16 cellular contexts compared by ENCODE assay signal in the genomic region with DNA sequence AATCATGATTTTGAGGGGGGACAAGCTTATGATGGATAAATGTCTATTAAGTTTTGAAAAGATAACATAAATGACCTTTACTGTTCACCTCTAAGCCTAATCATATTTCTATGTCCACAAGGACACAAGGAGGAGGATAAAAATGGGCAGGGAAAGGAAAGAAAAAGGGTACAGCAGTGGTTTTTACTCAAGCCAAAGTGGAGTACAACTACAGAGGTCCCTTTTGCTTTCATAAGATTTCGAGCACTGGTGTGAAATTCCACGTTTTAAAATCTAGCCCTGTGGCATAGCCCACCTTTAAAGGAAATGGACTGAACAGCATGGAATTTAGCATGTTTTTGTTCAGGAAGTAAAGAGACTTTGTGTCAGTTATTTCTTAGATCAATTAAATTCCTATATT. TPM values are rescaled to one million over a fixed set of nuclear protein-coding genes. Genes with fewer than 3 reads are reported as not detected.
A peak's percentile ranks its signal among the peaks of the same experiment; 100 is the strongest.
DNase-seq lines count a peak whose midpoint lies in the region; ATAC-seq and TF ChIP-seq lines count a peak whose summit lies in the region.
"Had no signal": no experiment of that assay in that cellular context is flagged by ENCODE, and none has a peak within 500 bp of the region (broad histone marks: within the 10 kb centered on the region; RNA-seq: fewer than 3 reads in every experiment).

No MANE protein-coding gene starts in this region.

- 35% methylated on average over 2 of the region's 2 CpGs for whole genome bisulfite sequencing in liver

- H3K9ac ChIP-seq in HUES48 (ENCODE audit: low read depth, low read length) (no peak overlapping the region), liver (ENCODE audit: low read depth in 1 of 2, low read length in 2 of 2) (peak overlapping the region; percentile 36 to 78)

- H3K36me3 Mint-ChIP-seq in chondrocyte (ENCODE audit: low read depth), result peaks cover 70% of the 10 kb centered on the region
- H3K36me3 Mint-ChIP-seq: CD4-positive, alpha-beta memory T cell had no signal

- H3K4me1 Mint-ChIP-seq in chondrocyte (ENCODE audit: low read depth), result peaks cover 90% of the 10 kb centered on the region
- H3K4me1 Mint-ChIP-seq: CD4-positive, alpha-beta memory T cell had no signal

- H3K27me3 ChIP-seq in HUES48 (ENCODE audit: control insufficient read depth, insufficient read depth, low read length) (no peaks in the 10 kb centered on the region), liver (ENCODE audit: control insufficient read depth in 4 of 4, insufficient read depth in 4 of 4, low read length in 3 of 4) (no peaks in the 10 kb centered on the region)
- H3K27me3 ChIP-seq: BE2C had no signal

- TF ChIP-seq CTCF in chondrocyte (IDR thresholded peaks at IDR 0.05), result no peak
- no peak for TF ChIP-seq CTCF in liver (IDR thresholded peaks at IDR 0.05; ENCODE audit: low read depth, low read length, missing input control)

- H3K4me1 ChIP-seq in HUES48 (ENCODE audit: control insufficient read depth, insufficient read depth, low read length), result no peaks in the 10 kb centered on the region
- H3K4me1 ChIP-seq in liver (ENCODE audit: control insufficient read depth in 4 of 4, insufficient read depth in 4 of 4, low read length in 3 of 4), result peaks cover 8 to 73% (median 60%) of the 10 kb centered on the region in 4 donors
- H3K4me1 ChIP-seq: BE2C, HAP-1 had no signal

- H3K27ac ChIP-seq in HUES48 (ENCODE audit: low read depth, low read length) (peak overlapping the region; percentile 57), liver (ENCODE audit: low read depth in 1 of 2, low read length in 2 of 2) (peak overlapping the region; percentile 75)

- H3K9me3 ChIP-seq in HUES48 (ENCODE audit: control insufficient read depth, insufficient read depth, low read length) (no peaks in the 10 kb centered on the region), liver (ENCODE audit: control insufficient read depth in 4 of 4, low read length in 3 of 4) (no peaks in the 10 kb centered on the region)
- H3K9me3 ChIP-seq: BE2C, HAP-1 had no signal

- no peaks in the 10 kb centered on the region for H3K27me3 Mint-ChIP-seq in chondrocyte (ENCODE audit: low read depth)

- H3K27ac Mint-ChIP-seq in chondrocyte (ENCODE audit: unreplicated experiment), result peak overlapping the region; percentile 82
- H3K27ac Mint-ChIP-seq: CD4-positive, alpha-beta memory T cell had no signal

- H3K9me3 Mint-ChIP-seq in chondrocyte (ENCODE audit: low read depth), result no peaks in the 10 kb centered on the region

- no peak for TF ChIP-seq RAD21 in liver (IDR thresholded peaks at IDR 0.05)

- H3K4me3 ChIP-seq in HUES48 (ENCODE audit: low read depth, low read length) (no peak overlapping the region), liver (ENCODE audit: low read depth in 1 of 3, low read length in 3 of 3) (no peak overlapping the region)
- H3K4me3 ChIP-seq: HAP-1 had no signal

- ATAC-seq in HG02610 (IDR thresholded peaks at IDR 0.05; ENCODE audit: unreplicated experiment) (no peak), HG02571 (IDR thresholded peaks at IDR 0.05; ENCODE audit: unreplicated experiment) (no peak)

- H3K36me3 ChIP-seq in HUES48 (ENCODE audit: control insufficient read depth, insufficient read depth, low read length) (peaks cover 56% of the 10 kb centered on the region), liver (ENCODE audit: control insufficient read depth in 4 of 4, insufficient read depth in 3 of 4, low read depth in 1 of 4, low read length in 3 of 4) (peaks cover 0 to 31% (median 18%) of the 10 kb centered on the region in 4 donors)
- H3K36me3 ChIP-seq: BE2C had no signal

- DNase-seq in chondrocyte (ENCODE audit: low spot score) (no peak), kidney tubule cell (ENCODE audit: low spot score) (no peak)
- DNase-seq in activated CD4-positive, alpha-beta T cell treated with anti-CD3 and anti-CD28 coated beads for 4 hours, result no peak
- DNase-seq: BE2C; CD4-positive, alpha-beta memory T cell; KBM-7; MV-4-11; NCI-H1417 treated with DMSO at 0.1 percent for 48 hours; NCI-H1930; NCI-H69; SIG-M5 had no signal

- peak overlapping the region; percentile 38 for H3K4me3 Mint-ChIP-seq in chondrocyte (ENCODE audit: unreplicated experiment)
- H3K4me3 Mint-ChIP-seq: CD4-positive, alpha-beta memory T cell had no signal

TF ChIP-seq in liver, 16 proteins besides CTCF, POLR2A, EP300 and RAD21:
- TF ChIP-seq, protein P1, sequence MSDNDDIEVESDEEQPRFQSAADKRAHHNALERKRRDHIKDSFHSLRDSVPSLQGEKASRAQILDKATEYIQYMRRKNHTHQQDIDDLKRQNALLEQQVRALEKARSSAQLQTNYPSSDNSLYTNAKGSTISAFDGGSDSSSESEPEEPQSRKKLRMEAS (IDR thresholded peaks at IDR 0.05), result no peak
- no peak for TF ChIP-seq FOXA2 (IDR thresholded peaks at IDR 0.05)
- no peak for TF ChIP-seq NR2F2 (IDR thresholded peaks at IDR 0.05)
- no peak for TF ChIP-seq GABPA (IDR thresholded peaks at IDR 0.05 in 1 of 2, conservative IDR thresholded peaks at IDR 0.05 in 1 of 2)
- no peak for TF ChIP-seq HNF4A (conservative IDR thresholded peaks at IDR 0.05)
- no peak for TF ChIP-seq YY1 (IDR thresholded peaks at IDR 0.05)
- no peak for TF ChIP-seq HNF4G (IDR thresholded peaks at IDR 0.05)
- TF ChIP-seq FOXA1 (IDR thresholded peaks at IDR 0.05), result no peak
- TF ChIP-seq RXRA (IDR thresholded peaks at IDR 0.05), result no peak
- no peak for TF ChIP-seq EGR1 (IDR thresholded peaks at IDR 0.05; ENCODE audit: low read depth in 2 of 2)
- TF ChIP-seq, protein P2, sequence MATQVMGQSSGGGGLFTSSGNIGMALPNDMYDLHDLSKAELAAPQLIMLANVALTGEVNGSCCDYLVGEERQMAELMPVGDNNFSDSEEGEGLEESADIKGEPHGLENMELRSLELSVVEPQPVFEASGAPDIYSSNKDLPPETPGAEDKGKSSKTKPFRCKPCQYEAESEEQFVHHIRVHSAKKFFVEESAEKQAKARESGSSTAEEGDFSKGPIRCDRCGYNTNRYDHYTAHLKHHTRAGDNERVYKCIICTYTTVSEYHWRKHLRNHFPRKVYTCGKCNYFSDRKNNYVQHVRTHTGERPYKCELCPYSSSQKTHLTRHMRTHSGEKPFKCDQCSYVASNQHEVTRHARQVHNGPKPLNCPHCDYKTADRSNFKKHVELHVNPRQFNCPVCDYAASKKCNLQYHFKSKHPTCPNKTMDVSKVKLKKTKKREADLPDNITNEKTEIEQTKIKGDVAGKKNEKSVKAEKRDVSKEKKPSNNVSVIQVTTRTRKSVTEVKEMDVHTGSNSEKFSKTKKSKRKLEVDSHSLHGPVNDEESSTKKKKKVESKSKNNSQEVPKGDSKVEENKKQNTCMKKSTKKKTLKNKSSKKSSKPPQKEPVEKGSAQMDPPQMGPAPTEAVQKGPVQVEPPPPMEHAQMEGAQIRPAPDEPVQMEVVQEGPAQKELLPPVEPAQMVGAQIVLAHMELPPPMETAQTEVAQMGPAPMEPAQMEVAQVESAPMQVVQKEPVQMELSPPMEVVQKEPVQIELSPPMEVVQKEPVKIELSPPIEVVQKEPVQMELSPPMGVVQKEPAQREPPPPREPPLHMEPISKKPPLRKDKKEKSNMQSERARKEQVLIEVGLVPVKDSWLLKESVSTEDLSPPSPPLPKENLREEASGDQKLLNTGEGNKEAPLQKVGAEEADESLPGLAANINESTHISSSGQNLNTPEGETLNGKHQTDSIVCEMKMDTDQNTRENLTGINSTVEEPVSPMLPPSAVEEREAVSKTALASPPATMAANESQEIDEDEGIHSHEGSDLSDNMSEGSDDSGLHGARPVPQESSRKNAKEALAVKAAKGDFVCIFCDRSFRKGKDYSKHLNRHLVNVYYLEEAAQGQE (IDR thresholded peaks at IDR 0.05), result no peak
- no peak for TF ChIP-seq JUND (IDR thresholded peaks at IDR 0.05)
- TF ChIP-seq, protein P3, sequence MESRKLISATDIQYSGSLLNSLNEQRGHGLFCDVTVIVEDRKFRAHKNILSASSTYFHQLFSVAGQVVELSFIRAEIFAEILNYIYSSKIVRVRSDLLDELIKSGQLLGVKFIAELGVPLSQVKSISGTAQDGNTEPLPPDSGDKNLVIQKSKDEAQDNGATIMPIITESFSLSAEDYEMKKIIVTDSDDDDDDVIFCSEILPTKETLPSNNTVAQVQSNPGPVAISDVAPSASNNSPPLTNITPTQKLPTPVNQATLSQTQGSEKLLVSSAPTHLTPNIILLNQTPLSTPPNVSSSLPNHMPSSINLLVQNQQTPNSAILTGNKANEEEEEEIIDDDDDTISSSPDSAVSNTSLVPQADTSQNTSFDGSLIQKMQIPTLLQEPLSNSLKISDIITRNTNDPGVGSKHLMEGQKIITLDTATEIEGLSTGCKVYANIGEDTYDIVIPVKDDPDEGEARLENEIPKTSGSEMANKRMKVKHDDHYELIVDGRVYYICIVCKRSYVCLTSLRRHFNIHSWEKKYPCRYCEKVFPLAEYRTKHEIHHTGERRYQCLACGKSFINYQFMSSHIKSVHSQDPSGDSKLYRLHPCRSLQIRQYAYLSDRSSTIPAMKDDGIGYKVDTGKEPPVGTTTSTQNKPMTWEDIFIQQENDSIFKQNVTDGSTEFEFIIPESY (IDR thresholded peaks at IDR 0.05), result no peak
- TF ChIP-seq, protein P4, sequence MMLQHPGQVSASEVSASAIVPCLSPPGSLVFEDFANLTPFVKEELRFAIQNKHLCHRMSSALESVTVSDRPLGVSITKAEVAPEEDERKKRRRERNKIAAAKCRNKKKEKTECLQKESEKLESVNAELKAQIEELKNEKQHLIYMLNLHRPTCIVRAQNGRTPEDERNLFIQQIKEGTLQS (IDR thresholded peaks at IDR 0.05), result no peak
- no peak for TF ChIP-seq TAF1 (conservative IDR thresholded peaks at IDR 0.05)

RNA-seq across cellular contexts. Expression of a gene that starts 19.2 kb away (rescaled TPM):
- 30,644 to 36,263 TPM (median 31,288 TPM) in 3 replicates for total RNA-seq in chondrocyte
- total RNA-seq in liver, result 1,000 to 10,000 TPM in 1 of 2 donors, 100 to 1,000 TPM in 1; 859 to 1,402 TPM
- polyA plus RNA-seq in liver, result 100 to 1,000 TPM; 545 to 815 TPM
- total RNA-seq: CD4-positive, alpha-beta memory T cell had no signal

Comparison
In these comparisons a context has a peak if more than half of its experiments do, and no peak if none do; other contexts are left out.
1. RNA of a gene that starts 19.2 kb away (total RNA-seq): 30,644 to 36,263 TPM in chondrocyte; 859 to 1,402 TPM in liver; every median in the first group is over 10 times any median in the second.